Comparison of ENCODE assay signal across 1 cellular context in the genomic region with DNA sequence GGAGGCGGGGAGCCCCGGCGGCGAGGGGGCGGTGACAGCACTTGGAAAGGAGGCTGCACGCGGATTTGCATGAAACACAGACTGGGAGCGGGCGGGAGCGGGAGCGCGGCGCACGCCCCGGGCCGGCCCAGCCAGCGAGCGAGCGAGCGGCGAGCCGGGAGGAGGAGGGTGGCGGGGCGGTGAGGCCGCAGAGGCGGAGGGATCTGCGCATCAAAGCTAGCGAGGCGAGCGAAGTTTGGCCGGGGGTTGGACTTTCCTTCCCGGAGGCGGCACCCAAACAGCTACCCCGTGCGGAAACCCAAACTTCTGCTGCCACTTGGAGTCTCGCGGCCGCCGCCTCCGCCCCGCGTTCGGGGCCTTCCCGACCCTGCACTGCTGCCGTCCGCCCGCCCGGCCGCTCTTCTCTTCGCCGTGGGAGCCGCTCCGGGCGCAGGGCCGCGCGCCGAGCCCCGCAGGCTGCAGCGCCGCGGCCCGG.
A peak's percentile ranks its signal among the peaks of the same experiment; 100 is the strongest.
TF ChIP-seq lines count a peak whose summit lies in the region.

A gene (plus strand): TSS at position 72 of the 475 bp plus-strand sequence. CDS start 553 bp downstream, outside the sequence.

TF ChIP-seq in GM12878, 131 proteins besides CTCF, POLR2A, EP300 and RAD21 (continued from another document and continues in another):
- TF ChIP-seq, protein P1, sequence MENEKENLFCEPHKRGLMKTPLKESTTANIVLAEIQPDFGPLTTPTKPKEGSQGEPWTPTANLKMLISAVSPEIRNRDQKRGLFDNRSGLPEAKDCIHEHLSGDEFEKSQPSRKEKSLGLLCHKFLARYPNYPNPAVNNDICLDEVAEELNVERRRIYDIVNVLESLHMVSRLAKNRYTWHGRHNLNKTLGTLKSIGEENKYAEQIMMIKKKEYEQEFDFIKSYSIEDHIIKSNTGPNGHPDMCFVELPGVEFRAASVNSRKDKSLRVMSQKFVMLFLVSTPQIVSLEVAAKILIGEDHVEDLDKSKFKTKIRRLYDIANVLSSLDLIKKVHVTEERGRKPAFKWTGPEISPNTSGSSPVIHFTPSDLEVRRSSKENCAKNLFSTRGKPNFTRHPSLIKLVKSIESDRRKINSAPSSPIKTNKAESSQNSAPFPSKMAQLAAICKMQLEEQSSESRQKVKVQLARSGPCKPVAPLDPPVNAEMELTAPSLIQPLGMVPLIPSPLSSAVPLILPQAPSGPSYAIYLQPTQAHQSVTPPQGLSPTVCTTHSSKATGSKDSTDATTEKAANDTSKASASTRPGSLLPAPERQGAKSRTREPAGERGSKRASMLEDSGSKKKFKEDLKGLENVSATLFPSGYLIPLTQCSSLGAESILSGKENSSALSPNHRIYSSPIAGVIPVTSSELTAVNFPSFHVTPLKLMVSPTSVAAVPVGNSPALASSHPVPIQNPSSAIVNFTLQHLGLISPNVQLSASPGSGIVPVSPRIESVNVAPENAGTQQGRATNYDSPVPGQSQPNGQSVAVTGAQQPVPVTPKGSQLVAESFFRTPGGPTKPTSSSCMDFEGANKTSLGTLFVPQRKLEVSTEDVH (IDR thresholded peaks at IDR 0.05; ENCODE audit: low read depth, partially characterized antibody) = no peak
- TF ChIP-seq MXI1 (IDR thresholded peaks at IDR 0.05; ENCODE audit: low read depth, low read length) (peak; percentile 44; the same call in 1 of the 2 replicates), TCF12 (IDR thresholded peaks at IDR 0.05; ENCODE audit: low read depth, low read length) (peak; percentile 28; the same call in 1 of the 2 replicates), SIN3A (IDR thresholded peaks at IDR 0.05; ENCODE audit: low read depth, low read length) (peak; percentile 55; the same call in 1 of the 2 replicates), ZBED1 (IDR thresholded peaks at IDR 0.05; ENCODE audit: borderline replicate concordance) (no peak), SUZ12 (IDR thresholded peaks at IDR 0.05; ENCODE audit: unreplicated experiment) (no peak), PAX8 (IDR thresholded peaks at IDR 0.05) (no peak), SRF (IDR thresholded peaks at IDR 0.05; ENCODE audit: low read depth in 2 of 2, low read length in 2 of 2) (0 out of 4 replicates have a peak, but pooled peaks of 1 of the 2 experiments have one; percentile 5), IKZF1 (conservative IDR thresholded peaks at IDR 0.05) (peak; percentile 82), EED (IDR thresholded peaks at IDR 0.05; ENCODE audit: low read depth) (no peak), GATAD2B (conservative IDR thresholded peaks at IDR 0.05; ENCODE audit: low read depth) (peak; percentile 48), YBX1 (IDR thresholded peaks at IDR 0.05) (no peak), CHD4 (IDR thresholded peaks at IDR 0.05) (no peak), HCFC1 (IDR thresholded peaks at IDR 0.05; ENCODE audit: low read length) (no peak), CBFB (IDR thresholded peaks at IDR 0.05; ENCODE audit: low read depth) (no peak), SMC3 (IDR thresholded peaks at IDR 0.05; ENCODE audit: borderline replicate concordance, low read length) (no peak), SPI1 (IDR thresholded peaks at IDR 0.05; ENCODE audit: borderline replicate concordance, insufficient read depth, low read depth, low read length) (no peak), PAX5 (IDR thresholded peaks at IDR 0.05; ENCODE audit: borderline replicate concordance, low read depth, low read length) (peak; percentile 50; the same call in 1 of the 2 replicates), EZH2 (IDR thresholded peaks at IDR 0.05; ENCODE audit: borderline replicate concordance, control insufficient read depth, low read depth, low read length) (no peak), BRCA1 (IDR thresholded peaks at IDR 0.05; ENCODE audit: low read depth, low read length) (no peak)
- TF ChIP-seq, protein P2, sequence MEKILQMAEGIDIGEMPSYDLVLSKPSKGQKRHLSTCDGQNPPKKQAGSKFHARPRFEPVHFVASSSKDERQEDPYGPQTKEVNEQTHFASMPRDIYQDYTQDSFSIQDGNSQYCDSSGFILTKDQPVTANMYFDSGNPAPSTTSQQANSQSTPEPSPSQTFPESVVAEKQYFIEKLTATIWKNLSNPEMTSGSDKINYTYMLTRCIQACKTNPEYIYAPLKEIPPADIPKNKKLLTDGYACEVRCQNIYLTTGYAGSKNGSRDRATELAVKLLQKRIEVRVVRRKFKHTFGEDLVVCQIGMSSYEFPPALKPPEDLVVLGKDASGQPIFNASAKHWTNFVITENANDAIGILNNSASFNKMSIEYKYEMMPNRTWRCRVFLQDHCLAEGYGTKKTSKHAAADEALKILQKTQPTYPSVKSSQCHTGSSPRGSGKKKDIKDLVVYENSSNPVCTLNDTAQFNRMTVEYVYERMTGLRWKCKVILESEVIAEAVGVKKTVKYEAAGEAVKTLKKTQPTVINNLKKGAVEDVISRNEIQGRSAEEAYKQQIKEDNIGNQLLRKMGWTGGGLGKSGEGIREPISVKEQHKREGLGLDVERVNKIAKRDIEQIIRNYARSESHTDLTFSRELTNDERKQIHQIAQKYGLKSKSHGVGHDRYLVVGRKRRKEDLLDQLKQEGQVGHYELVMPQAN (conservative IDR thresholded peaks at IDR 0.05) = no peak
- TF ChIP-seq, protein P3, sequence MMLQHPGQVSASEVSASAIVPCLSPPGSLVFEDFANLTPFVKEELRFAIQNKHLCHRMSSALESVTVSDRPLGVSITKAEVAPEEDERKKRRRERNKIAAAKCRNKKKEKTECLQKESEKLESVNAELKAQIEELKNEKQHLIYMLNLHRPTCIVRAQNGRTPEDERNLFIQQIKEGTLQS (IDR thresholded peaks at IDR 0.05; ENCODE audit: borderline replicate concordance, extremely low read depth, low read depth, low read length) = no peak
- TF ChIP-seq, protein P4, sequence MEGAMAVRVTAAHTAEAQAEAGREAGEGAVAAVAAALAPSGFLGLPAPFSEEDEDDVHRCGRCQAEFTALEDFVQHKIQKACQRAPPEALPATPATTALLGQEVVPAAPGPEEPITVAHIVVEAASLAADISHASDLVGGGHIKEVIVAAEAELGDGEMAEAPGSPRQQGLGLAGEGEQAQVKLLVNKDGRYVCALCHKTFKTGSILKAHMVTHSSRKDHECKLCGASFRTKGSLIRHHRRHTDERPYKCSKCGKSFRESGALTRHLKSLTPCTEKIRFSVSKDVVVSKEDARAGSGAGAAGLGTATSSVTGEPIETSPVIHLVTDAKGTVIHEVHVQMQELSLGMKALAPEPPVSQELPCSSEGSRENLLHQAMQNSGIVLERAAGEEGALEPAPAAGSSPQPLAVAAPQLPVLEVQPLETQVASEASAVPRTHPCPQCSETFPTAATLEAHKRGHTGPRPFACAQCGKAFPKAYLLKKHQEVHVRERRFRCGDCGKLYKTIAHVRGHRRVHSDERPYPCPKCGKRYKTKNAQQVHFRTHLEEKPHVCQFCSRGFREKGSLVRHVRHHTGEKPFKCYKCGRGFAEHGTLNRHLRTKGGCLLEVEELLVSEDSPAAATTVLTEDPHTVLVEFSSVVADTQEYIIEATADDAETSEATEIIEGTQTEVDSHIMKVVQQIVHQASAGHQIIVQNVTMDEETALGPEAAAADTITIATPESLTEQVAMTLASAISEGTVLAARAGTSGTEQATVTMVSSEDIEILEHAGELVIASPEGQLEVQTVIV (IDR thresholded peaks at IDR 0.05; ENCODE audit: borderline replicate concordance, partially characterized antibody) = no peak
- TF ChIP-seq, protein P5, sequence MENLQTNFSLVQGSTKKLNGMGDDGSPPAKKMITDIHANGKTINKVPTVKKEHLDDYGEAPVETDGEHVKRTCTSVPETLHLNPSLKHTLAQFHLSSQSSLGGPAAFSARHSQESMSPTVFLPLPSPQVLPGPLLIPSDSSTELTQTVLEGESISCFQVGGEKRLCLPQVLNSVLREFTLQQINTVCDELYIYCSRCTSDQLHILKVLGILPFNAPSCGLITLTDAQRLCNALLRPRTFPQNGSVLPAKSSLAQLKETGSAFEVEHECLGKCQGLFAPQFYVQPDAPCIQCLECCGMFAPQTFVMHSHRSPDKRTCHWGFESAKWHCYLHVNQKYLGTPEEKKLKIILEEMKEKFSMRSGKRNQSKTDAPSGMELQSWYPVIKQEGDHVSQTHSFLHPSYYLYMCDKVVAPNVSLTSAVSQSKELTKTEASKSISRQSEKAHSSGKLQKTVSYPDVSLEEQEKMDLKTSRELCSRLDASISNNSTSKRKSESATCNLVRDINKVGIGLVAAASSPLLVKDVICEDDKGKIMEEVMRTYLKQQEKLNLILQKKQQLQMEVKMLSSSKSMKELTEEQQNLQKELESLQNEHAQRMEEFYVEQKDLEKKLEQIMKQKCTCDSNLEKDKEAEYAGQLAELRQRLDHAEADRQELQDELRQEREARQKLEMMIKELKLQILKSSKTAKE (IDR thresholded peaks at IDR 0.05; ENCODE audit: low read depth, poor library complexity, severe bottlenecking) = no peak
- TF ChIP-seq, protein P6, sequence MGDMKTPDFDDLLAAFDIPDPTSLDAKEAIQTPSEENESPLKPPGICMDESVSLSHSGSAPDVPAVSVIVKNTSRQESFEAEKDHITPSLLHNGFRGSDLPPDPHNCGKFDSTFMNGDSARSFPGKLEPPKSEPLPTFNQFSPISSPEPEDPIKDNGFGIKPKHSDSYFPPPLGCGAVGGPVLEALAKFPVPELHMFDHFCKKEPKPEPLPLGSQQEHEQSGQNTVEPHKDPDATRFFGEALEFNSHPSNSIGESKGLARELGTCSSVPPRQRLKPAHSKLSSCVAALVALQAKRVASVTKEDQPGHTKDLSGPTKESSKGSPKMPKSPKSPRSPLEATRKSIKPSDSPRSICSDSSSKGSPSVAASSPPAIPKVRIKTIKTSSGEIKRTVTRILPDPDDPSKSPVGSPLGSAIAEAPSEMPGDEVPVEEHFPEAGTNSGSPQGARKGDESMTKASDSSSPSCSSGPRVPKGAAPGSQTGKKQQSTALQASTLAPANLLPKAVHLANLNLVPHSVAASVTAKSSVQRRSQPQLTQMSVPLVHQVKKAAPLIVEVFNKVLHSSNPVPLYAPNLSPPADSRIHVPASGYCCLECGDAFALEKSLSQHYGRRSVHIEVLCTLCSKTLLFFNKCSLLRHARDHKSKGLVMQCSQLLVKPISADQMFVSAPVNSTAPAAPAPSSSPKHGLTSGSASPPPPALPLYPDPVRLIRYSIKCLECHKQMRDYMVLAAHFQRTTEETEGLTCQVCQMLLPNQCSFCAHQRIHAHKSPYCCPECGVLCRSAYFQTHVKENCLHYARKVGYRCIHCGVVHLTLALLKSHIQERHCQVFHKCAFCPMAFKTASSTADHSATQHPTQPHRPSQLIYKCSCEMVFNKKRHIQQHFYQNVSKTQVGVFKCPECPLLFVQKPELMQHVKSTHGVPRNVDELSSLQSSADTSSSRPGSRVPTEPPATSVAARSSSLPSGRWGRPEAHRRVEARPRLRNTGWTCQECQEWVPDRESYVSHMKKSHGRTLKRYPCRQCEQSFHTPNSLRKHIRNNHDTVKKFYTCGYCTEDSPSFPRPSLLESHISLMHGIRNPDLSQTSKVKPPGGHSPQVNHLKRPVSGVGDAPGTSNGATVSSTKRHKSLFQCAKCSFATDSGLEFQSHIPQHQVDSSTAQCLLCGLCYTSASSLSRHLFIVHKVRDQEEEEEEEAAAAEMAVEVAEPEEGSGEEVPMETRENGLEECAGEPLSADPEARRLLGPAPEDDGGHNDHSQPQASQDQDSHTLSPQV (IDR thresholded peaks at IDR 0.05) = no peak
- TF ChIP-seq, protein P7, sequence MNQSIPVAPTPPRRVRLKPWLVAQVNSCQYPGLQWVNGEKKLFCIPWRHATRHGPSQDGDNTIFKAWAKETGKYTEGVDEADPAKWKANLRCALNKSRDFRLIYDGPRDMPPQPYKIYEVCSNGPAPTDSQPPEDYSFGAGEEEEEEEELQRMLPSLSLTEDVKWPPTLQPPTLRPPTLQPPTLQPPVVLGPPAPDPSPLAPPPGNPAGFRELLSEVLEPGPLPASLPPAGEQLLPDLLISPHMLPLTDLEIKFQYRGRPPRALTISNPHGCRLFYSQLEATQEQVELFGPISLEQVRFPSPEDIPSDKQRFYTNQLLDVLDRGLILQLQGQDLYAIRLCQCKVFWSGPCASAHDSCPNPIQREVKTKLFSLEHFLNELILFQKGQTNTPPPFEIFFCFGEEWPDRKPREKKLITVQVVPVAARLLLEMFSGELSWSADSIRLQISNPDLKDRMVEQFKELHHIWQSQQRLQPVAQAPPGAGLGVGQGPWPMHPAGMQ (IDR thresholded peaks at IDR 0.05; ENCODE audit: borderline replicate concordance) = no peak
- TF ChIP-seq, protein P8, sequence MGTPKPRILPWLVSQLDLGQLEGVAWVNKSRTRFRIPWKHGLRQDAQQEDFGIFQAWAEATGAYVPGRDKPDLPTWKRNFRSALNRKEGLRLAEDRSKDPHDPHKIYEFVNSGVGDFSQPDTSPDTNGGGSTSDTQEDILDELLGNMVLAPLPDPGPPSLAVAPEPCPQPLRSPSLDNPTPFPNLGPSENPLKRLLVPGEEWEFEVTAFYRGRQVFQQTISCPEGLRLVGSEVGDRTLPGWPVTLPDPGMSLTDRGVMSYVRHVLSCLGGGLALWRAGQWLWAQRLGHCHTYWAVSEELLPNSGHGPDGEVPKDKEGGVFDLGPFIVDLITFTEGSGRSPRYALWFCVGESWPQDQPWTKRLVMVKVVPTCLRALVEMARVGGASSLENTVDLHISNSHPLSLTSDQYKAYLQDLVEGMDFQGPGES (IDR thresholded peaks at IDR 0.05) = no peak
- TF ChIP-seq, protein P9, sequence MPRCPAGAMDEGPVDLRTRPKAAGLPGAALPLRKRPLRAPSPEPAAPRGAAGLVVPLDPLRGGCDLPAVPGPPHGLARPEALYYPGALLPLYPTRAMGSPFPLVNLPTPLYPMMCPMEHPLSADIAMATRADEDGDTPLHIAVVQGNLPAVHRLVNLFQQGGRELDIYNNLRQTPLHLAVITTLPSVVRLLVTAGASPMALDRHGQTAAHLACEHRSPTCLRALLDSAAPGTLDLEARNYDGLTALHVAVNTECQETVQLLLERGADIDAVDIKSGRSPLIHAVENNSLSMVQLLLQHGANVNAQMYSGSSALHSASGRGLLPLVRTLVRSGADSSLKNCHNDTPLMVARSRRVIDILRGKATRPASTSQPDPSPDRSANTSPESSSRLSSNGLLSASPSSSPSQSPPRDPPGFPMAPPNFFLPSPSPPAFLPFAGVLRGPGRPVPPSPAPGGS (IDR thresholded peaks at IDR 0.05; ENCODE audit: borderline replicate concordance, insufficient read depth, low read depth, low read length, poor library complexity, severe bottlenecking) = peak; percentile 14
- TF ChIP-seq, protein P10, sequence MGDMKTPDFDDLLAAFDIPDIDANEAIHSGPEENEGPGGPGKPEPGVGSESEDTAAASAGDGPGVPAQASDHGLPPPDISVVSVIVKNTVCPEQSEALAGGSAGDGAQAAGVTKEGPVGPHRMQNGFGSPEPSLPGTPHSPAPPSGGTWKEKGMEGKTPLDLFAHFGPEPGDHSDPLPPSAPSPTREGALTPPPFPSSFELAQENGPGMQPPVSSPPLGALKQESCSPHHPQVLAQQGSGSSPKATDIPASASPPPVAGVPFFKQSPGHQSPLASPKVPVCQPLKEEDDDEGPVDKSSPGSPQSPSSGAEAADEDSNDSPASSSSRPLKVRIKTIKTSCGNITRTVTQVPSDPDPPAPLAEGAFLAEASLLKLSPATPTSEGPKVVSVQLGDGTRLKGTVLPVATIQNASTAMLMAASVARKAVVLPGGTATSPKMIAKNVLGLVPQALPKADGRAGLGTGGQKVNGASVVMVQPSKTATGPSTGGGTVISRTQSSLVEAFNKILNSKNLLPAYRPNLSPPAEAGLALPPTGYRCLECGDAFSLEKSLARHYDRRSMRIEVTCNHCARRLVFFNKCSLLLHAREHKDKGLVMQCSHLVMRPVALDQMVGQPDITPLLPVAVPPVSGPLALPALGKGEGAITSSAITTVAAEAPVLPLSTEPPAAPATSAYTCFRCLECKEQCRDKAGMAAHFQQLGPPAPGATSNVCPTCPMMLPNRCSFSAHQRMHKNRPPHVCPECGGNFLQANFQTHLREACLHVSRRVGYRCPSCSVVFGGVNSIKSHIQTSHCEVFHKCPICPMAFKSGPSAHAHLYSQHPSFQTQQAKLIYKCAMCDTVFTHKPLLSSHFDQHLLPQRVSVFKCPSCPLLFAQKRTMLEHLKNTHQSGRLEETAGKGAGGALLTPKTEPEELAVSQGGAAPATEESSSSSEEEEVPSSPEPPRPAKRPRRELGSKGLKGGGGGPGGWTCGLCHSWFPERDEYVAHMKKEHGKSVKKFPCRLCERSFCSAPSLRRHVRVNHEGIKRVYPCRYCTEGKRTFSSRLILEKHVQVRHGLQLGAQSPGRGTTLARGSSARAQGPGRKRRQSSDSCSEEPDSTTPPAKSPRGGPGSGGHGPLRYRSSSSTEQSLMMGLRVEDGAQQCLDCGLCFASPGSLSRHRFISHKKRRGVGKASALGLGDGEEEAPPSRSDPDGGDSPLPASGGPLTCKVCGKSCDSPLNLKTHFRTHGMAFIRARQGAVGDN (IDR thresholded peaks at IDR 0.05) = 0 out of 2 replicates have a peak, but pooled peaks have one; percentile 9
